In the genomic region with DNA sequence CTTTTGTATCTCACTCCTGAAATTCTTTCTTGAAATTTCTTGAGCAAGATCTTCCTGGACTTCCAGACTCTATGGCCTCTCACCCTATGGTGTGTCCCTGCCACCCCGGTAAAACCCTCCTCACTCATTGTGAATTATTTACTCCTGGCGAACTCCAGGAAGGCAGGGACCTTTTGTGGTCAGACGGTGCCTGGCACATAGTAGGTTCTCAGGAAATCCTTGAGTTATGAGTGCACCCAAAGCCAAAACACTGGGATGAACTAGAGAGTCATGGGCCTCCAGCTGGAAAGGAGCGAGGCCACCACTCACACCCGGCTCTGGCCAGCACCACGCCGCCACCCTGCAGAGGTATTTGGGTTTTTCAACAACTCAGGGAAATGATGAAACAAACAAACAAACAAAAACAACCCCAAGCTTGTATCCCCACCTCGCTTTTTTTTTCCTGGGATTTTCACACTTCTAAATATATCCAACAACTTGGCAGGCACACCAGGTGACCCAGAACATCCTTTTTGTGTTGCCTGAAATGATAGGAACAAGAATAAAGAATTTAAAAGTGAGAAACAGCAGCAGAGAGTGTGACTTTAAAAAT, we compare ENCODE assay signal across 1 cellular context.
TF ChIP-seq lines count a peak whose summit lies in the region.

No MANE protein-coding gene starts in this region.

TF ChIP-seq in GM23338, 12 proteins besides CTCF, POLR2A, EP300 and RAD21 (continued from another document):
- TF ChIP-seq, protein P1, sequence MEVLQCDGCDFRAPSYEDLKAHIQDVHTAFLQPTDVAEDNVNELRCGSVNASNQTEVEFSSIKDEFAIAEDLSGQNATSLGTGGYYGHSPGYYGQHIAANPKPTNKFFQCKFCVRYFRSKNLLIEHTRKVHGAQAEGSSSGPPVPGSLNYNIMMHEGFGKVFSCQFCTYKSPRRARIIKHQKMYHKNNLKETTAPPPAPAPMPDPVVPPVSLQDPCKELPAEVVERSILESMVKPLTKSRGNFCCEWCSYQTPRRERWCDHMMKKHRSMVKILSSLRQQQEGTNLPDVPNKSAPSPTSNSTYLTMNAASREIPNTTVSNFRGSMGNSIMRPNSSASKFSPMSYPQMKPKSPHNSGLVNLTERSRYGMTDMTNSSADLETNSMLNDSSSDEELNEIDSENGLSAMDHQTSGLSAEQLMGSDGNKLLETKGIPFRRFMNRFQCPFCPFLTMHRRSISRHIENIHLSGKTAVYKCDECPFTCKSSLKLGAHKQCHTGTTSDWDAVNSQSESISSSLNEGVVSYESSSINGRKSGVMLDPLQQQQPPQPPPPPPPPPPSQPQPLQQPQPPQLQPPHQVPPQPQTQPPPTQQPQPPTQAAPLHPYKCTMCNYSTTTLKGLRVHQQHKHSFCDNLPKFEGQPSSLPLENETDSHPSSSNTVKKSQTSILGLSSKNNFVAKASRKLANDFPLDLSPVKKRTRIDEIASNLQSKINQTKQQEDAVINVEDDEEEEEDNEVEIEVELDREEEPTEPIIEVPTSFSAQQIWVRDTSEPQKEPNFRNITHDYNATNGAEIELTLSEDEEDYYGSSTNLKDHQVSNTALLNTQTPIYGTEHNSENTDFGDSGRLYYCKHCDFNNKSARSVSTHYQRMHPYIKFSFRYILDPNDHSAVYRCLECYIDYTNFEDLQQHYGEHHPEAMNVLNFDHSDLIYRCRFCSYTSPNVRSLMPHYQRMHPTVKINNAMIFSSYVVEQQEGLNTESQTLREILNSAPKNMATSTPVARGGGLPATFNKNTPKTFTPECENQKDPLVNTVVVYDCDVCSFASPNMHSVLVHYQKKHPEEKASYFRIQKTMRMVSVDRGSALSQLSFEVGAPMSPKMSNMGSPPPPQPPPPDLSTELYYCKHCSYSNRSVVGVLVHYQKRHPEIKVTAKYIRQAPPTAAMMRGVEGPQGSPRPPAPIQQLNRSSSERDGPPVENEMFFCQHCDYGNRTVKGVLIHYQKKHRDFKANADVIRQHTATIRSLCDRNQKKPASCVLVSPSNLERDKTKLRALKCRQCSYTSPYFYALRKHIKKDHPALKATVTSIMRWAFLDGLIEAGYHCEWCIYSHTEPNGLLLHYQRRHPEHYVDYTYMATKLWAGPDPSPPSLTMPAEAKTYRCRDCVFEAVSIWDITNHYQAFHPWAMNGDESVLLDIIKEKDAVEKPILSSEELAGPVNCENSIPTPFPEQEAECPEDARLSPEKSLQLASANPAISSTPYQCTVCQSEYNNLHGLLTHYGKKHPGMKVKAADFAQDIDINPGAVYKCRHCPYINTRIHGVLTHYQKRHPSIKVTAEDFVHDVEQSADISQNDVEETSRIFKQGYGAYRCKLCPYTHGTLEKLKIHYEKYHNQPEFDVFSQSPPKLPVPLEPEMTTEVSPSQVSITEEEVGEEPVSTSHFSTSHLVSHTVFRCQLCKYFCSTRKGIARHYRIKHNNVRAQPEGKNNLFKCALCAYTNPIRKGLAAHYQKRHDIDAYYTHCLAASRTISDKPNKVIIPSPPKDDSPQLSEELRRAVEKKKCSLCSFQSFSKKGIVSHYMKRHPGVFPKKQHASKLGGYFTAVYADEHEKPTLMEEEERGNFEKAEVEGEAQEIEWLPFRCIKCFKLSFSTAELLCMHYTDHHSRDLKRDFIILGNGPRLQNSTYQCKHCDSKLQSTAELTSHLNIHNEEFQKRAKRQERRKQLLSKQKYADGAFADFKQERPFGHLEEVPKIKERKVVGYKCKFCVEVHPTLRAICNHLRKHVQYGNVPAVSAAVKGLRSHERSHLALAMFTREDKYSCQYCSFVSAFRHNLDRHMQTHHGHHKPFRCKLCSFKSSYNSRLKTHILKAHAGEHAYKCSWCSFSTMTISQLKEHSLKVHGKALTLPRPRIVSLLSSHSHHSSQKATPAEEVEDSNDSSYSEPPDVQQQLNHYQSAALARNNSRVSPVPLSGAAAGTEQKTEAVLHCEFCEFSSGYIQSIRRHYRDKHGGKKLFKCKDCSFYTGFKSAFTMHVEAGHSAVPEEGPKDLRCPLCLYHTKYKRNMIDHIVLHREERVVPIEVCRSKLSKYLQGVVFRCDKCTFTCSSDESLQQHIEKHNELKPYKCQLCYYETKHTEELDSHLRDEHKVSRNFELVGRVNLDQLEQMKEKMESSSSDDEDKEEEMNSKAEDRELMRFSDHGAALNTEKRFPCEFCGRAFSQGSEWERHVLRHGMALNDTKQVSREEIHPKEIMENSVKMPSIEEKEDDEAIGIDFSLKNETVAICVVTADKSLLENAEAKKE (CRISPR knock-in tag; IDR thresholded peaks at IDR 0.05), result no peak
- TF ChIP-seq EZH2 (IDR thresholded peaks at IDR 0.05; ENCODE audit: low read depth, unreplicated experiment) (no peak), NANOG (IDR thresholded peaks at IDR 0.05; ENCODE audit: borderline replicate concordance) (no peak)
